In the genomic region with DNA sequence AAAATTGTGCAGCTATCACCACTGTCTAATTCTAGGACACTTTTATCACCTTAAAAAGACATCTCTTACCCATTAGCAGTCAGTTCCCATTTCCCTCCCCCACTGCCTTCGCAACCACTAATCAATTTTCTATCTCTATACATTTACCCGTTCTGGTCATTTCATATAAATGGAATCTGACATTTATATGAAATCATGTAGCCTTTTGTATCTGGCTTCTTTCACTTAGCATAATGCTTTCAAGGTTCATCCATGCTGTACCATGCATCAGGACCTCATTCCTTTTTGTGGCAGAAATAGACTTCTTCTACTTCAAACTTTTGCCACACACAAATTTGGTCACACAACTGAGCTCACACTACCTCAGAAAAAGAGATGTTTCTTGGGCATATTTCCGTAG, we compare ENCODE assay signal across 28 cellular contexts. TPM values are rescaled to one million over a fixed set of nuclear protein-coding genes. Genes with fewer than 3 reads are reported as not detected.
"Had no signal": no experiment of that assay in that cellular context is flagged by ENCODE, and none has a peak within 500 bp of the region (broad histone marks: within the 10 kb centered on the region; RNA-seq: fewer than 3 reads in every experiment).

No MANE protein-coding gene starts in this region.

- DNase-seq: stimulated activated CD4-positive, alpha-beta T cell treated with anti-CD3 and anti-CD28 coated beads, Interleukin-2, amount 100 ng/mL, for 48 hours; stimulated activated CD4-positive, alpha-beta T cell treated with anti-CD3 and anti-CD28 coated beads, Interleukin-4, amount 100 ng/mL, for 1 hour; stimulated activated CD4-positive, alpha-beta T cell treated with anti-CD3 and anti-CD28 coated beads, Interleukin-4, amount 100 ng/mL, for 24 hours; stimulated activated CD4-positive, alpha-beta T cell treated with anti-CD3 and anti-CD28 coated beads, Interleukin-4, amount 100 ng/mL, for 4 hours; stimulated activated CD8-positive, alpha-beta memory T cell treated with anti-CD3 and anti-CD28 coated beads, Interleukin-4, amount 100 ng/mL, for 48 hours; stimulated activated naive B cell treated with anti-CD40 and anti-IgM and Interleukin-4, amounts not matched to agents 10 μg/mL and 1 μg/mL and 100 μg/mL, for 72 hours; stimulated activated naive CD4-positive, alpha-beta T cell; stimulated activated naive CD4-positive, alpha-beta T cell treated with Interleukin-2 at 50 U/mL for 16 hours; stimulated activated naive CD8-positive, alpha-beta T cell treated with anti-CD3 and anti-CD28 coated beads, Interleukin-15, amount 100 ng/mL, for 72 hours; stimulated activated naive CD8-positive, alpha-beta T cell treated with anti-CD3 and anti-CD28 coated beads, Interleukin-15, Interleukin-2, amounts not matched to agents 100 U/mL and 50 U/mL, for 24 hours; stomach; testis; thyroid gland; tibial artery; transverse colon; trophoblast cell; upper lobe of left lung; upper lobe of right lung; uterus had no signal

- H3K27ac ChIP-seq: stomach, suprapubic skin, testis, thoracic aorta, thyroid gland, tibial artery, tibial nerve, transverse colon, upper lobe of left lung, upper lobe of right lung, uterus, vagina had no signal

- H3K9me3 Mint-ChIP-seq: stimulated activated effector memory CD8-positive, alpha-beta T cell treated with anti-CD3 and anti-CD28 coated beads, Interleukin-12 subunit alpha, Interleukin-12 subunit beta, amount 100 ng/mL, for 72 hours; stimulated activated memory B cell treated with anti-CD40 and anti-IgM and Interleukin-4, amounts not matched to agents 10 μg/mL and 1 μg/mL and 100 μg/mL, for 72 hours; stimulated activated naive B cell treated with anti-CD40 and anti-IgM and Interleukin-4, amounts not matched to agents 10 μg/mL and 1 μg/mL and 100 μg/mL, for 72 hours; stimulated activated naive CD8-positive, alpha-beta T cell treated with anti-CD3 and anti-CD28 coated beads, Interleukin-15, amount 100 ng/mL, for 72 hours; stimulated activated naive CD8-positive, alpha-beta T cell treated with anti-CD3 and anti-CD28 coated beads, Interleukin-15, Interleukin-2, amounts not matched to agents 100 ng/mL and 50 ng/mL, for 24 hours; type B pancreatic cell had no signal

- ATAC-seq: stimulated activated effector memory CD8-positive, alpha-beta T cell treated with anti-CD3 and anti-CD28 coated beads, Interleukin-12 subunit alpha, Interleukin-12 subunit beta, amount 100 ng/mL, for 72 hours; stimulated activated memory B cell treated with anti-CD40 and anti-IgM and Interleukin-4, amounts not matched to agents 10 μg/mL and 1 μg/mL and 100 μg/mL, for 72 hours; stimulated activated naive B cell treated with anti-CD40 and anti-IgM and Interleukin-4, amounts not matched to agents 10 μg/mL and 1 μg/mL and 100 μg/mL, for 72 hours; stimulated activated naive CD8-positive, alpha-beta T cell treated with anti-CD3 and anti-CD28 coated beads, Interleukin-15, amount 100 ng/mL, for 72 hours; stimulated activated naive CD8-positive, alpha-beta T cell treated with anti-CD3 and anti-CD28 coated beads, Interleukin-15, Interleukin-2, amounts not matched to agents 100 U/mL and 50 U/mL, for 24 hours; upper lobe of right lung had no signal

- H3K36me3 Mint-ChIP-seq: stimulated activated effector memory CD8-positive, alpha-beta T cell treated with anti-CD3 and anti-CD28 coated beads, Interleukin-12 subunit alpha, Interleukin-12 subunit beta, amount 100 ng/mL, for 72 hours; stimulated activated memory B cell treated with anti-CD40 and anti-IgM and Interleukin-4, amounts not matched to agents 10 μg/mL and 1 μg/mL and 100 μg/mL, for 72 hours; stimulated activated naive B cell treated with anti-CD40 and anti-IgM and Interleukin-4, amounts not matched to agents 10 μg/mL and 1 μg/mL and 100 μg/mL, for 72 hours; type B pancreatic cell had no signal

- H3K4me1 ChIP-seq: stomach, suprapubic skin, thyroid gland, tibial artery, tibial nerve, transverse colon, upper lobe of left lung, upper lobe of right lung, uterus, vagina had no signal

- H3K27ac Mint-ChIP-seq: stimulated activated effector memory CD8-positive, alpha-beta T cell treated with anti-CD3 and anti-CD28 coated beads, Interleukin-12 subunit alpha, Interleukin-12 subunit beta, amount 100 ng/mL, for 72 hours; stimulated activated memory B cell treated with anti-CD40 and anti-IgM and Interleukin-4, amounts not matched to agents 10 μg/mL and 1 μg/mL and 100 μg/mL, for 72 hours; stimulated activated naive B cell treated with anti-CD40 and anti-IgM and Interleukin-4, amounts not matched to agents 10 μg/mL and 1 μg/mL and 100 μg/mL, for 72 hours; stimulated activated naive CD8-positive, alpha-beta T cell treated with anti-CD3 and anti-CD28 coated beads, Interleukin-15, amount 100 ng/mL, for 72 hours; stimulated activated naive CD8-positive, alpha-beta T cell treated with anti-CD3 and anti-CD28 coated beads, Interleukin-15, Interleukin-2, amounts not matched to agents 100 ng/mL and 50 ng/mL, for 24 hours; type B pancreatic cell had no signal

- H3K27me3 ChIP-seq: testis, thyroid gland, upper lobe of left lung, uterus, vagina had no signal

- H3K4me1 Mint-ChIP-seq: stimulated activated effector memory CD8-positive, alpha-beta T cell treated with anti-CD3 and anti-CD28 coated beads, Interleukin-12 subunit alpha, Interleukin-12 subunit beta, amount 100 ng/mL, for 72 hours; stimulated activated memory B cell treated with anti-CD40 and anti-IgM and Interleukin-4, amounts not matched to agents 10 μg/mL and 1 μg/mL and 100 μg/mL, for 72 hours; stimulated activated naive B cell treated with anti-CD40 and anti-IgM and Interleukin-4, amounts not matched to agents 10 μg/mL and 1 μg/mL and 100 μg/mL, for 72 hours; stimulated activated naive CD8-positive, alpha-beta T cell treated with anti-CD3 and anti-CD28 coated beads, Interleukin-15, amount 100 ng/mL, for 72 hours had no signal

- H3K36me3 ChIP-seq: stomach, suprapubic skin, thoracic aorta, thyroid gland, tibial artery, tibial nerve, transverse colon, upper lobe of left lung, upper lobe of right lung, uterus, vagina had no signal

- H3K9me3 ChIP-seq: stomach, suprapubic skin, testis, thoracic aorta, thyroid gland, tibial artery, tibial nerve, transverse colon, upper lobe of left lung, upper lobe of right lung, uterus, vagina had no signal

- H3K4me3 ChIP-seq: stomach, suprapubic skin, testis, thoracic aorta, thyroid gland, tibial artery, tibial nerve, transverse colon, upper lobe of left lung, upper lobe of right lung, uterus, vagina had no signal

- H3K4me3 Mint-ChIP-seq: stimulated activated effector memory CD8-positive, alpha-beta T cell treated with anti-CD3 and anti-CD28 coated beads, Interleukin-12 subunit alpha, Interleukin-12 subunit beta, amount 100 ng/mL, for 72 hours; stimulated activated memory B cell treated with anti-CD40 and anti-IgM and Interleukin-4, amounts not matched to agents 10 μg/mL and 1 μg/mL and 100 μg/mL, for 72 hours; stimulated activated naive B cell treated with anti-CD40 and anti-IgM and Interleukin-4, amounts not matched to agents 10 μg/mL and 1 μg/mL and 100 μg/mL, for 72 hours; stimulated activated naive CD8-positive, alpha-beta T cell treated with anti-CD3 and anti-CD28 coated beads, Interleukin-15, amount 100 ng/mL, for 72 hours; stimulated activated naive CD8-positive, alpha-beta T cell treated with anti-CD3 and anti-CD28 coated beads, Interleukin-15, Interleukin-2, amounts not matched to agents 100 ng/mL and 50 ng/mL, for 24 hours; type B pancreatic cell had no signal

RNA-seq across cellular contexts. Expression of gene FRMPD1, which starts 32.2 kb away (rescaled TPM):
- total RNA-seq: upper lobe of right lung, ureter had no signal
